Comparison of ENCODE assay signal across 8 cellular contexts in genomic region chr12:120584343-120585149, GRCh38. TPM values are rescaled to one million over a fixed set of nuclear protein-coding genes. Genes with fewer than 3 reads are reported as not detected.
DNase-seq lines count a peak whose midpoint lies in the region; TF ChIP-seq lines count a peak whose summit lies in the region.

No MANE protein-coding gene starts in this region.

- H3K27ac ChIP-seq in cardiac muscle cell (no peak overlapping the region), parathyroid adenoma (no peak overlapping the region), uterus (peak overlapping the region in 1 of 2 donors; percentile 43)

- H3K27me3 ChIP-seq in cardiac muscle cell (peaks cover 28% of the 10 kb centered on the region), parathyroid adenoma (ENCODE audit: control insufficient read depth, insufficient read depth, low read length) (no peaks in the 10 kb centered on the region), uterus (no peaks in the 10 kb centered on the region)

- H3K4me1 ChIP-seq in cardiac muscle cell (ENCODE audit: low read depth) (no peaks in the 10 kb centered on the region), parathyroid adenoma (no peaks in the 10 kb centered on the region), uterus (peaks cover 0 to 13% of the 10 kb centered on the region in 2 donors)

- H3K36me3 ChIP-seq in cardiac muscle cell: peaks cover 3% of the 10 kb centered on the region
- H3K36me3 ChIP-seq in parathyroid adenoma (ENCODE audit: control insufficient read depth, insufficient read depth, low read length): no peaks in the 10 kb centered on the region
- no peaks in the 10 kb centered on the region for H3K36me3 ChIP-seq in uterus

- H3K4me3 ChIP-seq in cardiac muscle cell (peak overlapping the region; percentile 31), parathyroid adenoma (ENCODE audit: low read depth, low read length) (peak overlapping the region; percentile 20), uterus (peak overlapping the region in 1 of 2 donors; percentile 29)

- no peak overlapping the region for H3K9ac ChIP-seq in parathyroid adenoma

- DNase-seq in SIG-M5 treated with dmso at 0.1 percent for 504 hours (lab: John Stamatoyannopoulos, UW; ENCODE audit: unreplicated experiment): peak; percentile 51
- no peak for DNase-seq in SIG-M5 (lab: John Stamatoyannopoulos, UW)
- peak; percentile 9 for DNase-seq in RPMI7951 (ENCODE audit: low read depth)
- peak in 3 of 4 experiments; percentile 7 to 38 (median 19) for DNase-seq in activated naive CD4-positive, alpha-beta T cell (lab: John Stamatoyannopoulos, UW)
- DNase-seq in cardiac muscle cell (ENCODE audit: low read depth in 1 of 2, low spot score in 1 of 2): peak; percentile 26 to 59
- peak; percentile 26 to 42 for DNase-seq in uterus
- DNase-seq in H4 (ENCODE audit: low spot score): no peak

- H2AFZ ChIP-seq in parathyroid adenoma: peak overlapping the region; percentile 88

- peak overlapping the region; percentile 78 for H3K4me2 ChIP-seq in parathyroid adenoma (ENCODE audit: low read length)

- peak; percentile 31 for TF ChIP-seq CTCF in cardiac muscle cell (IDR thresholded peaks at IDR 0.05; ENCODE audit: low read depth, low read length)
- TF ChIP-seq CTCF in parathyroid adenoma (IDR thresholded peaks at IDR 0.05): peak; percentile 53
- peak; percentile 10 to 36 (median 25) for TF ChIP-seq CTCF in uterus (IDR thresholded peaks at IDR 0.05)

- no peaks in the 10 kb centered on the region for H3K9me3 ChIP-seq in cardiac muscle cell (ENCODE audit: low read depth)
- no peaks in the 10 kb centered on the region for H3K9me3 ChIP-seq in parathyroid adenoma (ENCODE audit: control insufficient read depth, low read length)
- no peaks in the 10 kb centered on the region for H3K9me3 ChIP-seq in uterus

- intact Hi-C loops in uterus (cut with DNase I; ENCODE audit: low total_unique reads): no loop called here

- no peak for TF ChIP-seq POLR2A in uterus (IDR thresholded peaks at IDR 0.05)

- no peaks in the 10 kb centered on the region for H3K79me2 ChIP-seq in parathyroid adenoma

RNA-seq across cellular contexts. Expression of gene POP5, which starts 3.3 kb away (rescaled TPM):
- 80.9 and 89.1 TPM in 2 replicates for total RNA-seq in RPMI7951 (2014; rRNA removed; shearing (Covaris generic))
- total RNA-seq in cardiac muscle cell (27.9 and 32.8 TPM in 2 replicates), uterus (10 to 100 TPM in 2 of 4 donors, 1 to 10 TPM in 1, under 1 TPM in 1; 0.59 to 32.2 (median 18.0) TPM)
- polyA plus RNA-seq in cardiac muscle cell: 59.2 and 75.3 TPM in 2 replicates
- 71.1 and 77.5 TPM in 2 replicates for total RNA-seq in H4 (2014; rRNA removed; shearing (Covaris generic))

RNA-seq across cellular contexts. Expression of gene RNF10, which starts 50.4 kb away (rescaled TPM):
- 60.8 and 74.8 TPM in 2 replicates for total RNA-seq in RPMI7951 (2014; rRNA removed; shearing (Covaris generic))
- 107 and 122 TPM in 2 replicates for total RNA-seq in cardiac muscle cell
- 210 and 227 TPM in 2 replicates for polyA plus RNA-seq in cardiac muscle cell
- total RNA-seq in uterus: 100 to 1,000 TPM in 2 of 4 donors, 10 to 100 TPM in 2; 53.8 to 169 (median 103) TPM
- 59.4 and 74.9 TPM in 2 replicates for total RNA-seq in H4 (2014; rRNA removed; shearing (Covaris generic))

RNA-seq across cellular contexts. Expression of gene COQ5, which starts 55.6 kb away (rescaled TPM):
- total RNA-seq in RPMI7951 (2014; rRNA removed; shearing (Covaris generic)): 32.3 and 34.1 TPM in 2 replicates
- total RNA-seq in cardiac muscle cell: 61.8 and 67.2 TPM in 2 replicates
- 99.3 and 112 TPM in 2 replicates for polyA plus RNA-seq in cardiac muscle cell
- 100 to 1,000 TPM in 1 of 4 donors, 10 to 100 TPM in 3; 18.5 to 117 (median 25.9) TPM for total RNA-seq in uterus
- total RNA-seq in H4 (2014; rRNA removed; shearing (Covaris generic)): 47.9 and 50.9 TPM in 2 replicates

RNA-seq across cellular contexts. Expression of gene CABP1, which starts 55.9 kb away (rescaled TPM):
- total RNA-seq in RPMI7951 (2014; rRNA removed; shearing (Covaris generic)): 0.10 TPM in 1 of 2 replicates, not detected in the other
- total RNA-seq in cardiac muscle cell (not detected in 2 replicates), uterus (1 to 10 TPM in 2 of 4 donors, under 1 TPM in 1, not detected in 1; 0.51 to 6.4 (median 2.1) TPM)
- polyA plus RNA-seq in cardiac muscle cell: not detected in 2 replicates
- not detected in 2 replicates for total RNA-seq in H4 (2014; rRNA removed; shearing (Covaris generic))

Comparison
In these comparisons a context has a peak if more than half of its experiments do, and no peak if none do; other contexts are left out.
1. DNase-seq: peak in SIG-M5 treated with dmso at 0.1 percent for 504 hours (single experiment), RPMI7951 (single experiment), activated naive CD4-positive, alpha-beta T cell (3 of 4), cardiac muscle cell (2 of 2) and uterus (2 of 2); none in SIG-M5 (single experiment) and H4 (single experiment).
2. Peak in every context shown above with its lines, with median percentiles within 50 percentile points of each other: CTCF ChIP-seq.